ENCODE assay signal across 29 cellular contexts in genomic region chr1:156690673-156691032, GRCh38. TPM values are rescaled to one million over a fixed set of nuclear protein-coding genes. Genes with fewer than 3 reads are reported as not detected.
DNase-seq lines count a peak whose midpoint lies in the region; ATAC-seq and TF ChIP-seq lines count a peak whose summit lies in the region.
"Had no signal": no experiment of that assay in that cellular context is flagged by ENCODE, and none has a peak within 500 bp of the region (broad histone marks: within the 10 kb centered on the region; RNA-seq: fewer than 3 reads in every experiment).

No MANE protein-coding gene starts in this region.

- H3K27me3 ChIP-seq in cardiac muscle cell = no peaks in the 10 kb centered on the region
- no peaks in the 10 kb centered on the region for H3K27me3 ChIP-seq in esophagus (ENCODE audit: control insufficient read depth in 1 of 2, insufficient read depth in 2 of 2, low read length in 2 of 2)

- no peak overlapping the region for H3K4me3 ChIP-seq in cardiac muscle cell
- no peak overlapping the region for H3K4me3 ChIP-seq in esophagus (ENCODE audit: low read depth in 1 of 2, low read length in 2 of 2)
- H3K4me3 ChIP-seq: adrenal gland, coronary artery, GM23248 had no signal

- no peaks in the 10 kb centered on the region for H3K9me3 ChIP-seq in cardiac muscle cell (ENCODE audit: low read depth)
- H3K9me3 ChIP-seq in esophagus (ENCODE audit: control insufficient read depth in 2 of 2, insufficient read depth in 1 of 2, low read depth in 1 of 2, low read length in 1 of 2) = no peaks in the 10 kb centered on the region
- H3K9me3 ChIP-seq: adrenal gland had no signal

- H3K27ac ChIP-seq in cardiac muscle cell (peak overlapping the region; percentile 89), esophagus (ENCODE audit: low read depth in 2 of 2, low read length in 1 of 2) (peak overlapping the region; percentile 88)
- H3K27ac ChIP-seq: adrenal gland, coronary artery, GM23248, SK-N-MC had no signal

- ATAC-seq in Right ventricle myocardium superior (ENCODE audit: poor library complexity) (no peak), omental fat pad (ENCODE audit: low FRiP score) (no peak), HG02852 (IDR thresholded peaks at IDR 0.05; ENCODE audit: unreplicated experiment) (no peak), GM21529 (IDR thresholded peaks at IDR 0.05; ENCODE audit: unreplicated experiment) (no peak)
- ATAC-seq: effector memory CD8-positive, alpha-beta T cell; left cardiac atrium had no signal

- intact Hi-C loops in Right ventricle myocardium superior (cut with DNase I) = loop anchor here (10.0 kb wide), 1 partner anchor 204 kb away; the partner anchor contains the start of gene PEAR1

- H3K36me3 ChIP-seq in cardiac muscle cell (no peaks in the 10 kb centered on the region), esophagus (ENCODE audit: control insufficient read depth in 2 of 2, insufficient read depth in 2 of 2, low read length in 1 of 2) (no peaks in the 10 kb centered on the region)
- H3K36me3 ChIP-seq: adrenal gland had no signal

- peaks cover 50% of the 10 kb centered on the region for H3K4me1 ChIP-seq in cardiac muscle cell (ENCODE audit: low read depth)
- peaks cover 0 to 36% of the 10 kb centered on the region in 2 donors for H3K4me1 ChIP-seq in esophagus (ENCODE audit: control insufficient read depth in 2 of 2, insufficient read depth in 2 of 2, low read length in 1 of 2)

- no peaks in the 10 kb centered on the region for H3K36me3 Mint-ChIP-seq in nephron progenitor cell (ENCODE audit: low read depth)

- 62 to 70% methylated on average over 8 of the region's 8 CpGs for WGBS in esophagus, 2 donors

- H3K27ac Mint-ChIP-seq in nephron progenitor cell = peak overlapping the region; percentile 91
- H3K27ac Mint-ChIP-seq: effector memory CD8-positive, alpha-beta T cell; memory B cell; stimulated activated naive CD8-positive, alpha-beta T cell treated with anti-CD3 and anti-CD28 coated beads, Interleukin-15, Interleukin-2, amounts not matched to agents 100 ng/mL and 50 ng/mL, for 24 hours had no signal

- no peaks in the 10 kb centered on the region for H3K9me3 Mint-ChIP-seq in nephron progenitor cell
- H3K9me3 Mint-ChIP-seq: effector memory CD8-positive, alpha-beta T cell; memory B cell; naive B cell; stimulated activated naive CD8-positive, alpha-beta T cell treated with anti-CD3 and anti-CD28 coated beads, Interleukin-15, Interleukin-2, amounts not matched to agents 100 ng/mL and 50 ng/mL, for 24 hours had no signal

- no peak for DNase-seq in cardiac muscle cell (ENCODE audit: low read depth in 1 of 2, low spot score in 1 of 2)
- DNase-seq in Right ventricle myocardium superior = no peak
- DNase-seq in nephron progenitor cell = no peak
- DNase-seq in omental fat pad (ENCODE audit: low spot score) = no peak
- no peak for DNase-seq in middle frontal gyrus (ENCODE audit: extremely low spot score, low spot score)
- DNase-seq: activated CD4-positive, alpha-beta T cell treated with anti-CD3 and anti-CD28 coated beads for 48 hours; activated naive CD4-positive, alpha-beta T cell treated with Interleukin-2 at 50 U/mL for 16 hours; activated T-cell treated with anti-CD3 and anti-CD28 coated beads, Interleukin-2, amount 50 U/mL, for 48 hours; adrenal gland; effector memory CD8-positive, alpha-beta T cell; GDM1; Karpas-422; left cardiac atrium; MV-4-11; naive B cell; NCI-H1694; NCI-H526; stimulated activated CD4-positive, alpha-beta T cell treated with anti-CD3 and anti-CD28 coated beads, Interleukin-12 subunit alpha, Interleukin-12 subunit beta, amount 100 ng/mL, for 4 hours had no signal

- no peaks in the 10 kb centered on the region for H3K27me3 Mint-ChIP-seq in nephron progenitor cell (ENCODE audit: low read depth, poor library complexity)

- no peak for TF ChIP-seq CTCF in cardiac muscle cell (IDR thresholded peaks at IDR 0.05; ENCODE audit: low read depth, low read length)
- TF ChIP-seq CTCF in nephron progenitor cell (IDR thresholded peaks at IDR 0.05) = no peak
- no peak for TF ChIP-seq CTCF in omental fat pad (IDR thresholded peaks at IDR 0.05)

- peaks cover 65% of the 10 kb centered on the region for H3K4me1 Mint-ChIP-seq in nephron progenitor cell

- peak overlapping the region; percentile 82 for H3K4me3 Mint-ChIP-seq in nephron progenitor cell
- H3K4me3 Mint-ChIP-seq: effector memory CD8-positive, alpha-beta T cell; memory B cell; stimulated activated naive CD8-positive, alpha-beta T cell treated with anti-CD3 and anti-CD28 coated beads, Interleukin-15, Interleukin-2, amounts not matched to agents 100 ng/mL and 50 ng/mL, for 24 hours had no signal

RNA-seq across cellular contexts. Expression of gene NES, which starts 13.4 kb away (rescaled TPM):
- total RNA-seq in cardiac muscle cell (302 and 391 TPM in 2 replicates), Right ventricle myocardium superior (103 TPM), omental fat pad (10 to 100 TPM; 17.4 to 76.4 (median 27.7) TPM)
- polyA plus RNA-seq in cardiac muscle cell (86.5 and 89.3 TPM in 2 replicates), esophagus (1 to 10 TPM; 2.4 to 3.0 TPM)
- total RNA-seq: T-helper 2 cell treated with Interferon-gamma antibody and Interleukin-4, amounts not matched to agents 100 ng/mL and 5 ng/mL, for 36 hours had no signal

RNA-seq across cellular contexts. Expression of gene CRABP2, which starts 14.7 kb away (rescaled TPM):
- total RNA-seq in cardiac muscle cell (556 and 900 TPM in 2 replicates), Right ventricle myocardium superior (0.59 TPM), omental fat pad (1 to 10 TPM in 3 of 4 donors, not detected in 1; 4.5 to 8.8 (median 8.8) TPM)
- polyA plus RNA-seq in cardiac muscle cell (824 and 1,249 TPM in 2 replicates), esophagus (1,000 to 10,000 TPM; 1,310 to 1,799 TPM)

RNA-seq across cellular contexts. Expression of gene METTL25B, which starts 37.6 kb away (rescaled TPM):
- 22.8 and 25.4 TPM in 2 replicates for total RNA-seq in cardiac muscle cell
- polyA plus RNA-seq in cardiac muscle cell = 19.5 and 20.9 TPM in 2 replicates
- 14.4 TPM for total RNA-seq in Right ventricle myocardium superior
- 10 to 100 TPM; 18.5 to 38.3 TPM for polyA plus RNA-seq in esophagus
- total RNA-seq in omental fat pad = 10 to 100 TPM; 12.1 to 25.4 (median 18.8) TPM

RNA-seq across cellular contexts. Expression of gene ISG20L2, which starts 37.9 kb away (rescaled TPM):
- total RNA-seq in cardiac muscle cell = 22.6 and 27.3 TPM in 2 replicates
- 25.1 and 31.3 TPM in 2 replicates for polyA plus RNA-seq in cardiac muscle cell
- total RNA-seq in Right ventricle myocardium superior = 12.3 TPM
- polyA plus RNA-seq in esophagus = 10 to 100 TPM in 1 of 2 donors, 1 to 10 TPM in 1; 8.5 to 16.5 TPM
- total RNA-seq in omental fat pad = 10 to 100 TPM; 19.8 to 34.1 (median 28.2) TPM

RNA-seq across cellular contexts. Expression of gene BCAN, which starts 48.7 kb away (rescaled TPM):
- 0.86 and 1.2 TPM in 2 replicates for total RNA-seq in cardiac muscle cell
- 0.23 and 0.39 TPM in 2 replicates for polyA plus RNA-seq in cardiac muscle cell
- total RNA-seq in Right ventricle myocardium superior = 0.46 TPM
- under 1 TPM; 0.01 to 0.04 TPM for polyA plus RNA-seq in esophagus
- total RNA-seq in omental fat pad = not detected
- total RNA-seq: fibroblast of lung; glomerular endothelial cell; GM23248; T-helper 2 cell treated with Interferon-gamma antibody and Interleukin-4, amounts not matched to agents 100 ng/mL and 5 ng/mL, for 36 hours had no signal
- polyA plus RNA-seq: GM23248 had no signal

Comparison
In these comparisons a context has a peak if more than half of its experiments do, and no peak if none do; other contexts are left out.
1. RNA of gene CRABP2, which starts 14.7 kb away (total RNA-seq): 556 to 900 TPM in cardiac muscle cell; 4.5 to 8.8 TPM in omental fat pad and 0.59 TPM in Right ventricle myocardium superior (single experiment); every median in the first group is over 10 times any median in the second.